In genomic region chr17:48776602-48777001, GRCh38 we compare ENCODE assay signal across 23 cellular contexts. TPM values are rescaled to one million over a fixed set of nuclear protein-coding genes. Genes with fewer than 3 reads are reported as not detected.
"Had no signal": no experiment of that assay in that cellular context is flagged by ENCODE, and none has a peak within 500 bp of the region (broad histone marks: within the 10 kb centered on the region; RNA-seq: fewer than 3 reads in every experiment).

No MANE protein-coding gene starts in this region.

- H3K4me3 Mint-ChIP-seq: IgD-negative memory B cell had no signal

- H3K4me1 ChIP-seq: SJSA1 had no signal

- H3K4me3 ChIP-seq: MG63, SJSA1, SK-N-MC had no signal

- DNase-seq: KBM-7, MG63, NCI-H1092, NCI-H1105 treated with DMSO at 0.1 percent for 48 hours, NCI-H1417 treated with DMSO at 0.1 percent for 48 hours, NCI-H146, NCI-H1694 treated with DMSO at 0.1 percent for 48 hours, NCI-H1930, NCI-H2081, NCI-H2107, NCI-H2227 treated with DMSO at 0.1 percent for 48 hours, NCI-H524, NCI-H526 treated with DMSO at 0.1 percent for 48 hours, NCI-H774, Right ventricle myocardium superior, RPMI8226, SIG-M5 had no signal

- H3K27ac ChIP-seq: SJSA1, SK-N-MC had no signal

- H3K27me3 ChIP-seq: MG63 had no signal

- FAIRE-seq: RCC 7860 had no signal

- H3K27ac Mint-ChIP-seq: IgD-negative memory B cell had no signal

- H3K36me3 ChIP-seq: MG63, SJSA1 had no signal

RNA-seq across cellular contexts. Expression of gene TTLL6, which starts 40.4 kb away (rescaled TPM):
- total RNA-seq: NCI-H460, Right ventricle myocardium superior, SJSA1 had no signal
- polyA plus RNA-seq: IgD-negative memory B cell had no signal

RNA-seq across cellular contexts. Expression of gene HOXB13, which starts 48.1 kb away (rescaled TPM):
- total RNA-seq: Right ventricle myocardium superior, SJSA1 had no signal
- polyA plus RNA-seq: IgD-negative memory B cell had no signal

RNA-seq across cellular contexts. Expression of gene PRAC2, which starts 53.6 kb away (rescaled TPM):
- total RNA-seq: NCI-H460, Right ventricle myocardium superior, SJSA1 had no signal
- polyA plus RNA-seq: IgD-negative memory B cell had no signal

RNA-seq across cellular contexts. Expression of gene PRAC1, which starts 54.3 kb away (rescaled TPM):
- total RNA-seq: HT-29, NCI-H460, Right ventricle myocardium superior, SJSA1 had no signal
- polyA plus RNA-seq: IgD-negative memory B cell had no signal
